Comparison of ENCODE assay signal across 12 cellular contexts in the genomic region with DNA sequence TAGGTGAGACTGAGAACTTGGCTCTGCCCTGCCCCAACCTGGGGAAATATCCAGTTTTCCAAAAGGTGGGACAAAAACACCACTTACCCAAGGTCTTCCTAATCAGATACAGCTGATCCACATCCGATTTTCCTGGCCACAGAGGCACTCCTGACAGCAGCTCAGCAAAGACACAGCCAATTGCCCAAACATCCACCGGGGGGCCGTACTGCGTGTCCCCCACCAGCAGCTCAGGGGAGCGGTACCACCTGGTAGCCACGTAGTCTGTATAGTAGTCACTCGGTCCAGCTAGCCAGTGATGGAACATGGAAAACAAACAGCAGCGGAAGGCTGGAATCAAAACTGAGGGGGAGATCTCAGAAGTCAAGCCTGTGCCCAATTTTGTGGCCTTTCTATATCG.
DNase-seq lines count a peak whose midpoint lies in the region; ATAC-seq and TF ChIP-seq lines count a peak whose summit lies in the region.
"Had no signal": no experiment of that assay in that cellular context is flagged by ENCODE, and none has a peak within 500 bp of the region (broad histone marks: within the 10 kb centered on the region; RNA-seq: fewer than 3 reads in every experiment).

No MANE protein-coding gene starts in this region.

- H3K4me3 ChIP-seq in NB4 (ENCODE audit: low read depth, low read length) (no peak overlapping the region), cardiac fibroblast (replicated peaks in 1 of 2; ENCODE audit: low read depth in 2 of 2, low read length in 2 of 2) (no peak overlapping the region), retinal pigment epithelial cell (ENCODE audit: low read length) (no peak overlapping the region)
- H3K4me3 ChIP-seq: colonic mucosa, smooth muscle cell had no signal

- TF ChIP-seq CTCF in NB4 (IDR thresholded peaks at IDR 0.05; ENCODE audit: low read depth, low read length): peak; percentile 31
- peak; percentile 8 for TF ChIP-seq CTCF in cardiac fibroblast (IDR thresholded peaks at IDR 0.05; ENCODE audit: low read depth, low read length)
- TF ChIP-seq CTCF in retinal pigment epithelial cell (conservative IDR thresholded peaks at IDR 0.05; ENCODE audit: low read depth, low read length): peak; percentile 15

- ATAC-seq in HG02970 (IDR thresholded peaks at IDR 0.05; ENCODE audit: low FRiP score, unreplicated experiment): no peak

- TF ChIP-seq POLR2A in NB4 (IDR thresholded peaks at IDR 0.05; ENCODE audit: extremely low read depth, insufficient read length): no peak

- DNase-seq in DMS 273 (lab: John Stamatoyannopoulos, UW; ENCODE audit: unreplicated experiment) (peak; percentile 50), DMS 273 treated with DMSO at 0.1 percent for 48 hours (lab: John Stamatoyannopoulos, UW) (no peak), NB4 (ENCODE audit: low read depth) (no peak), cardiac fibroblast (ENCODE audit: low read depth in 2 of 2) (no peak), retinal pigment epithelial cell (ENCODE audit: low read depth) (no peak), GM03348 (ENCODE audit: low spot score) (no peak)
- no peak for DNase-seq in activated naive CD4-positive, alpha-beta T cell (lab: John Stamatoyannopoulos, UW)
- DNase-seq: activated CD4-positive, alpha-beta T cell treated with anti-CD3 and anti-CD28 coated beads for 1 hour; activated T-cell treated with anti-CD3 and anti-CD28 coated beads for 4 hours; colonic mucosa had no signal
